In genomic region chr2:136001147-136001546, GRCh38 we compare ENCODE assay signal across 27 cellular contexts. TPM values are rescaled to one million over a fixed set of nuclear protein-coding genes. Genes with fewer than 3 reads are reported as not detected.
DNase-seq lines count a peak whose midpoint lies in the region; ATAC-seq and TF ChIP-seq lines count a peak whose summit lies in the region.
"Had no signal": no experiment of that assay in that cellular context is flagged by ENCODE, and none has a peak within 500 bp of the region (broad histone marks: within the 10 kb centered on the region; RNA-seq: fewer than 3 reads in every experiment).

No MANE protein-coding gene starts in this region.

- H3K9me3 ChIP-seq in OCI-LY1 (ENCODE audit: low read length), result no peaks in the 10 kb centered on the region
- H3K9me3 ChIP-seq: A549, thoracic aorta, vagina had no signal

- peaks cover 6% of the 10 kb centered on the region; the same call in 1 of the 2 replicates for H3F3A ChIP-seq in OCI-LY1 (ENCODE audit: insufficient read depth, low read length)

- H3K27me3 ChIP-seq in OCI-LY1 (ENCODE audit: insufficient read depth, low read length), result no peaks in the 10 kb centered on the region
- H3K27me3 ChIP-seq: cardiac muscle cell, vagina had no signal

- H3K36me3 ChIP-seq in OCI-LY1 (ENCODE audit: insufficient read depth, low read length), result peaks cover 2% of the 10 kb centered on the region; the same call in 1 of the 2 replicates
- H3K36me3 ChIP-seq: cardiac muscle cell, thoracic aorta, vagina had no signal

- peaks cover 52% of the 10 kb centered on the region for H3K4me1 Mint-ChIP-seq in activated CD8-positive, alpha-beta T cell treated with anti-CD3 and anti-CD28 coated beads, Interleukin-2, amount 10 ng/mL, durations not matched to agents 7 days and 5 days (ENCODE audit: low read depth)
- H3K4me1 Mint-ChIP-seq in activated CD8-positive, alpha-beta T cell treated with anti-CD3 and anti-CD28 coated beads for 36 hours (ENCODE audit: low read depth), result peaks cover 14% of the 10 kb centered on the region
- H3K4me1 Mint-ChIP-seq in stimulated activated effector memory CD8-positive, alpha-beta T cell treated with anti-CD3 and anti-CD28 coated beads, Interleukin-12 subunit alpha, Interleukin-12 subunit beta, amount 100 ng/mL, for 72 hours, result peaks cover 37% of the 10 kb centered on the region

- H3K79me2 ChIP-seq in OCI-LY1 (ENCODE audit: insufficient read depth, low read length), result no peaks in the 10 kb centered on the region

- ATAC-seq in activated CD8-positive, alpha-beta T cell treated with anti-CD3 and anti-CD28 coated beads, Interleukin-2, amount 10 ng/mL, durations not matched to agents 7 days and 5 days, result no peak
- no peak for ATAC-seq in activated CD8-positive, alpha-beta T cell treated with anti-CD3 and anti-CD28 coated beads for 36 hours
- ATAC-seq in stimulated activated effector memory CD8-positive, alpha-beta T cell treated with anti-CD3 and anti-CD28 coated beads, Interleukin-12 subunit alpha, Interleukin-12 subunit beta, amount 100 ng/mL, for 72 hours, result no peak
- no peak for ATAC-seq in HG03469 (IDR thresholded peaks at IDR 0.05; ENCODE audit: unreplicated experiment)
- ATAC-seq: A549, WTC11 had no signal

- POLR2A ChIA-PET in activated CD8-positive, alpha-beta T cell treated with anti-CD3 and anti-CD28 coated beads, Interleukin-2, amount 10 ng/mL, durations not matched to agents 7 days and 5 days (lab: Charles Lee), result no interaction called here
- POLR2A ChIA-PET in activated CD8-positive, alpha-beta T cell treated with anti-CD3 and anti-CD28 coated beads for 36 hours (lab: Charles Lee), result no interaction called here

- peaks cover 26% of the 10 kb centered on the region for H3K36me3 Mint-ChIP-seq in activated CD8-positive, alpha-beta T cell treated with anti-CD3 and anti-CD28 coated beads, Interleukin-2, amount 10 ng/mL, durations not matched to agents 7 days and 5 days (ENCODE audit: low read depth)
- peaks cover 24% of the 10 kb centered on the region for H3K36me3 Mint-ChIP-seq in activated CD8-positive, alpha-beta T cell treated with anti-CD3 and anti-CD28 coated beads for 36 hours (ENCODE audit: low read depth)
- peaks cover 6% of the 10 kb centered on the region for H3K36me3 Mint-ChIP-seq in stimulated activated effector memory CD8-positive, alpha-beta T cell treated with anti-CD3 and anti-CD28 coated beads, Interleukin-12 subunit alpha, Interleukin-12 subunit beta, amount 100 ng/mL, for 72 hours

- no peaks in the 10 kb centered on the region for H3K9me2 ChIP-seq in OCI-LY1 (ENCODE audit: low read depth, low read length)

- intact Hi-C loops in activated CD8-positive, alpha-beta T cell treated with anti-CD3 and anti-CD28 coated beads for 36 hours (cut with micrococcal nuclease), result no loop called here

- no peak overlapping the region for H3K4me3 Mint-ChIP-seq in activated CD8-positive, alpha-beta T cell treated with anti-CD3 and anti-CD28 coated beads, Interleukin-2, amount 10 ng/mL, durations not matched to agents 7 days and 5 days
- H3K4me3 Mint-ChIP-seq in activated CD8-positive, alpha-beta T cell treated with anti-CD3 and anti-CD28 coated beads for 36 hours, result no peak overlapping the region
- no peak overlapping the region for H3K4me3 Mint-ChIP-seq in stimulated activated effector memory CD8-positive, alpha-beta T cell treated with anti-CD3 and anti-CD28 coated beads, Interleukin-12 subunit alpha, Interleukin-12 subunit beta, amount 100 ng/mL, for 72 hours
- H3K4me3 Mint-ChIP-seq: WTC11 had no signal

- no peak for TF ChIP-seq CTCF in activated CD8-positive, alpha-beta T cell treated with anti-CD3 and anti-CD28 coated beads for 36 hours (IDR thresholded peaks at IDR 0.05)
- TF ChIP-seq CTCF in OCI-LY1 (IDR thresholded peaks at IDR 0.05; ENCODE audit: low read length) (no peak), epithelial cell of esophagus (IDR thresholded peaks at IDR 0.05; ENCODE audit: insufficient read depth, low read depth, low read length, missing control alignments) (no peak)

- peak overlapping the region; percentile 34; the same call in 1 of the 2 replicates for H3K9ac ChIP-seq in OCI-LY1 (ENCODE audit: low read length)

- no peaks in the 10 kb centered on the region for H4K20me1 ChIP-seq in OCI-LY1 (ENCODE audit: insufficient read depth, low read length)

- peaks cover 4% of the 10 kb centered on the region for H3K9me3 Mint-ChIP-seq in activated CD8-positive, alpha-beta T cell treated with anti-CD3 and anti-CD28 coated beads, Interleukin-2, amount 10 ng/mL, durations not matched to agents 7 days and 5 days (ENCODE audit: insufficient read depth)
- no peaks in the 10 kb centered on the region for H3K9me3 Mint-ChIP-seq in activated CD8-positive, alpha-beta T cell treated with anti-CD3 and anti-CD28 coated beads for 36 hours
- H3K9me3 Mint-ChIP-seq in stimulated activated effector memory CD8-positive, alpha-beta T cell treated with anti-CD3 and anti-CD28 coated beads, Interleukin-12 subunit alpha, Interleukin-12 subunit beta, amount 100 ng/mL, for 72 hours, result no peaks in the 10 kb centered on the region

- H3K27ac ChIP-seq in OCI-LY1 (ENCODE audit: low read depth, low read length, poor library complexity, severe bottlenecking), result peak overlapping the region; percentile 81
- H3K27ac ChIP-seq: A549, cardiac muscle cell, RWPE1, SK-N-MC, thoracic aorta, vagina had no signal

- H3K4me2 ChIP-seq in OCI-LY1 (ENCODE audit: low read length), result peak overlapping the region; percentile 33; the same call in 1 of the 2 replicates
- H3K4me2 ChIP-seq: A549 had no signal

- H3K4me3 ChIP-seq in OCI-LY1 (ENCODE audit: low read depth, low read length, poor library complexity, severe bottlenecking) (no peak overlapping the region), epithelial cell of esophagus (ENCODE audit: low read length) (no peak overlapping the region)
- H3K4me3 ChIP-seq: A549, cardiac muscle cell, lung, SK-N-MC, thoracic aorta, vagina had no signal

- CTCF ChIA-PET in activated CD8-positive, alpha-beta T cell treated with anti-CD3 and anti-CD28 coated beads, Interleukin-2, amount 10 ng/mL, durations not matched to agents 7 days and 5 days (lab: Charles Lee), result no interaction called here
- CTCF ChIA-PET in activated CD8-positive, alpha-beta T cell treated with anti-CD3 and anti-CD28 coated beads for 36 hours (lab: Charles Lee), result no interaction called here

- H2AFZ ChIP-seq in OCI-LY1 (ENCODE audit: low read length), result no peak overlapping the region

- no peaks in the 10 kb centered on the region for H3K27me3 Mint-ChIP-seq in activated CD8-positive, alpha-beta T cell treated with anti-CD3 and anti-CD28 coated beads, Interleukin-2, amount 10 ng/mL, durations not matched to agents 7 days and 5 days (ENCODE audit: low read depth)
- no peaks in the 10 kb centered on the region for H3K27me3 Mint-ChIP-seq in activated CD8-positive, alpha-beta T cell treated with anti-CD3 and anti-CD28 coated beads for 36 hours

- H3K4me1 ChIP-seq in OCI-LY1 (ENCODE audit: insufficient read depth, low read length, severe bottlenecking), result peaks cover 63% of the 10 kb centered on the region
- H3K4me1 ChIP-seq: vagina had no signal

- H3K27ac Mint-ChIP-seq in activated CD8-positive, alpha-beta T cell treated with anti-CD3 and anti-CD28 coated beads, Interleukin-2, amount 10 ng/mL, durations not matched to agents 7 days and 5 days, result peak overlapping the region; percentile 41
- no peak overlapping the region for H3K27ac Mint-ChIP-seq in activated CD8-positive, alpha-beta T cell treated with anti-CD3 and anti-CD28 coated beads for 36 hours
- H3K27ac Mint-ChIP-seq in stimulated activated effector memory CD8-positive, alpha-beta T cell treated with anti-CD3 and anti-CD28 coated beads, Interleukin-12 subunit alpha, Interleukin-12 subunit beta, amount 100 ng/mL, for 72 hours, result peak overlapping the region; percentile 5
- H3K27ac Mint-ChIP-seq: WTC11 had no signal

- no peak for DNase-seq in activated CD8-positive, alpha-beta T cell treated with anti-CD3 and anti-CD28 coated beads, Interleukin-2, amount 10 ng/mL, durations not matched to agents 7 days and 5 days
- DNase-seq in activated CD8-positive, alpha-beta T cell treated with anti-CD3 and anti-CD28 coated beads for 36 hours, result no peak
- DNase-seq in epithelial cell of esophagus (ENCODE audit: low read depth) (peak; percentile 24), LoVo (ENCODE audit: low spot score) (no peak), NCI-H1930 (lab: John Stamatoyannopoulos, UW) (no peak)
- DNase-seq in stimulated activated effector memory CD8-positive, alpha-beta T cell treated with anti-CD3 and anti-CD28 coated beads, Interleukin-12 subunit alpha, Interleukin-12 subunit beta, amount 100 ng/mL, for 72 hours (ENCODE audit: low spot score in 2 of 2), result no peak
- DNase-seq: activated CD4-positive, alpha-beta T cell treated with anti-CD3 and anti-CD28 coated beads, Interleukin-2, amount 50 U/mL, for 48 hours; activated gamma-delta T cell; activated T-cell treated with anti-CD3 and anti-CD28 coated beads for 4 hours; amygdala; cortex of kidney; DMS53; head of caudate nucleus; kidney glomerular epithelial cell; NCI-H1694; nucleus accumbens; T1000 had no signal

RNA-seq across cellular contexts. Expression of gene DARS1, which starts 15.7 kb away (rescaled TPM):
- total RNA-seq in activated CD8-positive, alpha-beta T cell treated with anti-CD3 and anti-CD28 coated beads, Interleukin-2, amount 10 ng/mL, durations not matched to agents 7 days and 5 days, result 100 to 1,000 TPM; 139 to 148 TPM
- total RNA-seq in activated CD8-positive, alpha-beta T cell treated with anti-CD3 and anti-CD28 coated beads for 36 hours, result 100 to 1,000 TPM; 210 to 211 TPM
